Comparison of ENCODE assay signal across 21 cellular contexts in the genomic region with DNA sequence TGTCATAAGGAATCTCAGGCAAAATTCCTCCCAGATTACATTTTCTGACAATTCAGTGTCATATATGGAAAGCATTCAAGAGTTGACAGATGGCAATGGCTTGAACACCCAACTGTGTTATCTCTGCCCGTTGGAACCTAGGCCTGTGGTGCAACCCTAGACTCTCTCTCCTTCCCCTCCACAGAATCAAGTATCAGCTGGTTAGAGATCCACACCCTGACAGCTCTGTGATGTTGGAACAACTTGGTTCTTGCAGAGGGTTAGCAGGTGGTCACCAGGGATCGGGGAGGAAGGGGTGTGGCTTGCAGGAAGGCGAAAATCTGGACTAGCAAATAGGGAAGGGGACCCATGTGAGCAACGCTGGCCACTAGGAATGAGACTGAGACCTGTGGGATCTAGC. TPM values are rescaled to one million over a fixed set of nuclear protein-coding genes. Genes with fewer than 3 reads are reported as not detected.
DNase-seq lines count a peak whose midpoint lies in the region; ATAC-seq and TF ChIP-seq lines count a peak whose summit lies in the region.
"Had no signal": no experiment of that assay in that cellular context is flagged by ENCODE, and none has a peak within 500 bp of the region (broad histone marks: within the 10 kb centered on the region; RNA-seq: fewer than 3 reads in every experiment).

No MANE protein-coding gene starts in this region.

- H3K27ac ChIP-seq in aorta (ENCODE audit: low read depth in 1 of 2, low read length in 2 of 2), result peak overlapping the region in 1 of 2 donors; percentile 24
- H3K27ac ChIP-seq: dorsolateral prefrontal cortex, pancreas had no signal

- H3K4me1 Mint-ChIP-seq in activated naive CD8-positive, alpha-beta T cell treated with anti-CD3 and anti-CD28 coated beads, Interleukin-2, amount 50 U/mL, for 24 hours, result peaks cover 4% of the 10 kb centered on the region
- H3K4me1 Mint-ChIP-seq in activated naive CD8-positive, alpha-beta T cell treated with anti-CD3 and anti-CD28 coated beads for 36 hours, result no peaks in the 10 kb centered on the region
- peaks cover 71% of the 10 kb centered on the region for H3K4me1 Mint-ChIP-seq in brain

- DNase-seq in activated naive CD8-positive, alpha-beta T cell treated with anti-CD3 and anti-CD28 coated beads, Interleukin-2, amount 50 U/mL, for 24 hours, result no peak
- DNase-seq in activated naive CD8-positive, alpha-beta T cell treated with anti-CD3 and anti-CD28 coated beads for 36 hours, result no peak
- peak; percentile 3 for DNase-seq in HuH-7 (ENCODE audit: low spot score)
- peak; percentile 72 for DNase-seq in posterior vena cava (ENCODE audit: low spot score)
- DNase-seq in 8988T, result no peak
- DNase-seq in DMS79 treated with DMSO at 0.1 percent for 48 hours (lab: John Stamatoyannopoulos, UW), result no peak
- no peak for DNase-seq in aorta
- DNase-seq: activated CD4-positive, alpha-beta T cell treated with anti-CD3 and anti-CD28 coated beads for 4 hours; activated naive CD4-positive, alpha-beta T cell treated with anti-CD3 and anti-CD28 coated beads, Interleukin-2, amount 10 ng/mL, durations not matched to agents 7 days and 5 days; central memory CD4-positive, alpha-beta T cell; DMS53; dorsolateral prefrontal cortex; GF-D8; glutamatergic neuron; pancreas; upper lobe of left lung had no signal

- H3K27ac Mint-ChIP-seq in activated naive CD8-positive, alpha-beta T cell treated with anti-CD3 and anti-CD28 coated beads, Interleukin-2, amount 50 U/mL, for 24 hours, result peak overlapping the region; percentile 26
- no peak overlapping the region for H3K27ac Mint-ChIP-seq in activated naive CD8-positive, alpha-beta T cell treated with anti-CD3 and anti-CD28 coated beads for 36 hours
- H3K27ac Mint-ChIP-seq in brain, result peak overlapping the region in 4 of 5 experiments; percentile 28 to 85 (median 80)
- H3K27ac Mint-ChIP-seq: activated naive CD4-positive, alpha-beta T cell treated with anti-CD3 and anti-CD28 coated beads, Interleukin-2, amount 10 ng/mL, durations not matched to agents 7 days and 5 days; nephron had no signal

- H3K9me3 Mint-ChIP-seq in activated naive CD8-positive, alpha-beta T cell treated with anti-CD3 and anti-CD28 coated beads, Interleukin-2, amount 50 U/mL, for 24 hours, result no peaks in the 10 kb centered on the region
- H3K9me3 Mint-ChIP-seq in activated naive CD8-positive, alpha-beta T cell treated with anti-CD3 and anti-CD28 coated beads for 36 hours, result no peaks in the 10 kb centered on the region
- H3K9me3 Mint-ChIP-seq in brain, result no peaks in the 10 kb centered on the region
- H3K9me3 Mint-ChIP-seq: activated naive CD4-positive, alpha-beta T cell treated with anti-CD3 and anti-CD28 coated beads, Interleukin-2, amount 10 ng/mL, durations not matched to agents 7 days and 5 days; nephron had no signal

- no peak overlapping the region for H3K4me3 ChIP-seq in aorta (ENCODE audit: low read length in 2 of 2)
- H3K4me3 ChIP-seq: dorsolateral prefrontal cortex, pancreas, upper lobe of left lung had no signal

- ATAC-seq in activated naive CD8-positive, alpha-beta T cell treated with anti-CD3 and anti-CD28 coated beads, Interleukin-2, amount 50 U/mL, for 24 hours, result no peak
- no peak for ATAC-seq in aorta (ENCODE audit: low FRiP score)

- peaks cover 42% of the 10 kb centered on the region for H3K36me3 Mint-ChIP-seq in activated naive CD8-positive, alpha-beta T cell treated with anti-CD3 and anti-CD28 coated beads, Interleukin-2, amount 50 U/mL, for 24 hours (ENCODE audit: low read depth)
- peaks cover 36% of the 10 kb centered on the region for H3K36me3 Mint-ChIP-seq in activated naive CD8-positive, alpha-beta T cell treated with anti-CD3 and anti-CD28 coated beads for 36 hours
- H3K36me3 Mint-ChIP-seq in brain, result peaks cover 26% of the 10 kb centered on the region

- H3K9me3 ChIP-seq in aorta (ENCODE audit: control insufficient read depth, low read length), result no peaks in the 10 kb centered on the region
- H3K9me3 ChIP-seq: pancreas, upper lobe of left lung had no signal

- no peaks in the 10 kb centered on the region for H3K27me3 ChIP-seq in aorta (ENCODE audit: control insufficient read depth in 1 of 2, insufficient read depth in 2 of 2, low read length in 1 of 2)
- H3K27me3 ChIP-seq: dorsolateral prefrontal cortex, pancreas, upper lobe of left lung had no signal

- H3K4me3 Mint-ChIP-seq in activated naive CD8-positive, alpha-beta T cell treated with anti-CD3 and anti-CD28 coated beads, Interleukin-2, amount 50 U/mL, for 24 hours, result no peak overlapping the region
- no peak overlapping the region for H3K4me3 Mint-ChIP-seq in activated naive CD8-positive, alpha-beta T cell treated with anti-CD3 and anti-CD28 coated beads for 36 hours
- no peak overlapping the region for H3K4me3 Mint-ChIP-seq in brain
- H3K4me3 Mint-ChIP-seq: activated naive CD4-positive, alpha-beta T cell treated with anti-CD3 and anti-CD28 coated beads, Interleukin-2, amount 10 ng/mL, durations not matched to agents 7 days and 5 days; nephron had no signal

- H3K27me3 Mint-ChIP-seq in activated naive CD8-positive, alpha-beta T cell treated with anti-CD3 and anti-CD28 coated beads, Interleukin-2, amount 50 U/mL, for 24 hours, result no peaks in the 10 kb centered on the region
- no peaks in the 10 kb centered on the region for H3K27me3 Mint-ChIP-seq in activated naive CD8-positive, alpha-beta T cell treated with anti-CD3 and anti-CD28 coated beads for 36 hours
- no peaks in the 10 kb centered on the region for H3K27me3 Mint-ChIP-seq in brain
- H3K27me3 Mint-ChIP-seq: activated naive CD4-positive, alpha-beta T cell treated with anti-CD3 and anti-CD28 coated beads, Interleukin-2, amount 10 ng/mL, durations not matched to agents 7 days and 5 days had no signal

- H3K4me1 ChIP-seq in aorta (ENCODE audit: control insufficient read depth in 1 of 2, insufficient read depth in 2 of 2, low read length in 2 of 2), result peaks cover 0 to 2% of the 10 kb centered on the region in 2 donors
- H3K4me1 ChIP-seq: pancreas had no signal

- no peak for TF ChIP-seq CTCF in brain (conservative IDR thresholded peaks at IDR 0.05)

- peaks cover 0 to 2% of the 10 kb centered on the region in 2 donors for H3K36me3 ChIP-seq in aorta (ENCODE audit: control insufficient read depth in 1 of 2, insufficient read depth in 2 of 2, low read length in 1 of 2)

- 94 to 97% methylated on average over 4 of the region's 4 CpGs for WGBS in aorta, 2 donors

- intact Hi-C loops in posterior vena cava (cut with DNase I), result no loop called here
- intact Hi-C loops in aorta (cut with DNase I), result no loop called here

RNA-seq across cellular contexts. Expression of a gene that starts 26.3 kb away (rescaled TPM):
- total RNA-seq in activated naive CD8-positive, alpha-beta T cell treated with anti-CD3 and anti-CD28 coated beads for 36 hours, result not detected
- polyA plus RNA-seq in brain (ENCODE audit: insufficient read depth, low read depth, low replicate concordance) (not detected), aorta (under 1 TPM in 1 of 2 donors, not detected in 1; 0.38 TPM)
- total RNA-seq in posterior vena cava (under 1 TPM in 1 of 2 donors, not detected in 1; 0.32 TPM), aorta (under 1 TPM; 0.13 to 0.42 TPM)
- total RNA-seq: A172; RPMI7951; T-helper 1 cell treated with Interleukin-12 subunit alpha and Interleukin-12 subunit beta and Interleukin-4 antibody, amounts not matched to agents 30 ng/mL and 1 ng/mL, for 36 hours had no signal

Comparison
In these comparisons a context has a peak if more than half of its experiments do, and no peak if none do; other contexts are left out.
1. DNase-seq: peak in HuH-7 (single experiment) and posterior vena cava (single experiment); none in activated naive CD8-positive, alpha-beta T cell treated with anti-CD3 and anti-CD28 coated beads, Interleukin-2, amount 50 U/mL, for 24 hours (single experiment), activated naive CD8-positive, alpha-beta T cell treated with anti-CD3 and anti-CD28 coated beads for 36 hours (single experiment), 8988T (single experiment), DMS79 treated with DMSO at 0.1 percent for 48 hours (single experiment) and aorta (0 of 2).